Comparison of ENCODE assay signal across 29 cellular contexts in the genomic region with DNA sequence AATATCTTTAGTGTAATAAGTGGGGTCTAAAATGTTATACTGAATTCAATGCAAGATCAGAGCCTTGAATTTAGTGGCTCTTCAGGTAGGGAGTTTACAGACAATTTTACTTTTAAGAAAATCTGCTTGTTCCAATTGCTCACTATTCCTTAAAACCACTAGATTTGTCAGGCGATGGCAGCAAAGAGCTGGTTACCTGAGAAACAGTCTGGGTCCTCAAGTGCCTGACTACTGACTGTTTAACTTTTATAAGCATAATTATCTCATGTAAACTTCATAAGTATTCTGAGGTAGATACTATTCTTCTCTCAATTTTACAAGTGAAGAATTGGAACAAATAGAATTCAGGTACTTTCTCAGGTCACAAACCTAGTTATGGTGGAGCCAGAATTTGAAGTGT.
DNase-seq lines count a peak whose midpoint lies in the region; ATAC-seq and TF ChIP-seq lines count a peak whose summit lies in the region.
"Had no signal": no experiment of that assay in that cellular context is flagged by ENCODE, and none has a peak within 500 bp of the region (broad histone marks: within the 10 kb centered on the region; RNA-seq: fewer than 3 reads in every experiment).

No MANE protein-coding gene starts in this region.

- TF ChIP-seq EP300 in gastroesophageal sphincter (IDR thresholded peaks at IDR 0.05), result no peak

- peak; percentile 1 for DNase-seq in DMS53 (lab: John Stamatoyannopoulos, UW)
- no peak for DNase-seq in DMS53 treated with DMSO at 0.1 percent for 48 hours (lab: John Stamatoyannopoulos, UW; ENCODE audit: unreplicated experiment)
- peak; percentile 12 for DNase-seq in OCI-M1 (lab: John Stamatoyannopoulos, UW)
- no peak for DNase-seq in epithelial cell of proximal tubule (ENCODE audit: low read depth)
- DNase-seq in prostate gland (ENCODE audit: low spot score), result peak; percentile 3
- DNase-seq in glutamatergic neuron, result no peak
- no peak for DNase-seq in activated naive CD4-positive, alpha-beta T cell (lab: John Stamatoyannopoulos, UW)
- DNase-seq: activated CD8-positive, alpha-beta T cell treated with anti-CD3 and anti-CD28 coated beads, Interleukin-2, amount 10 ng/mL, durations not matched to agents 7 days and 5 days; anterior cingulate cortex; colonic mucosa; effector memory CD4-positive, alpha-beta T cell; foreskin keratinocyte; hippocampal formation; immature natural killer cell; left ventricle myocardium superior; midbrain; naive thymus-derived CD8-positive, alpha-beta T cell; NCI-H146; NCI-H345; NCI-H82; stimulated activated naive CD8-positive, alpha-beta T cell treated with anti-CD3 and anti-CD28 coated beads, Interleukin-15, Interleukin-2, amounts not matched to agents 100 U/mL and 50 U/mL, for 24 hours; T-helper 2 cell had no signal

- no peaks in the 10 kb centered on the region for H3K4me1 Mint-ChIP-seq in glutamatergic neuron (ENCODE audit: low read depth, unreplicated experiment)
- H3K4me1 Mint-ChIP-seq: CD4-positive, CD25-positive, alpha-beta regulatory T cell; immature natural killer cell had no signal

- no peak overlapping the region for H3K4me3 ChIP-seq in epithelial cell of proximal tubule (ENCODE audit: low read depth, low read length)
- no peak overlapping the region for H3K4me3 ChIP-seq in prostate gland
- H3K4me3 ChIP-seq in gastroesophageal sphincter, result no peak overlapping the region
- H3K4me3 ChIP-seq: colonic mucosa, thoracic aorta had no signal

- H3K27ac ChIP-seq in prostate gland, result no peak overlapping the region
- H3K27ac ChIP-seq in gastroesophageal sphincter, result no peak overlapping the region
- H3K27ac ChIP-seq: 22Rv1, colonic mucosa, foreskin keratinocyte, thoracic aorta had no signal

- TF ChIP-seq POLR2A in prostate gland (IDR thresholded peaks at IDR 0.05) (no peak), gastroesophageal sphincter (IDR thresholded peaks at IDR 0.05) (no peak)

- H3K4me1 ChIP-seq in prostate gland (replicated peaks) (no peaks in the 10 kb centered on the region), gastroesophageal sphincter (no peaks in the 10 kb centered on the region)
- H3K4me1 ChIP-seq: colonic mucosa, foreskin keratinocyte had no signal

- intact Hi-C loops in prostate gland (cut with DNase I), result no loop called here

- H3K27me3 ChIP-seq in prostate gland (replicated peaks; ENCODE audit: insufficient read depth) (no peaks in the 10 kb centered on the region), gastroesophageal sphincter (no peaks in the 10 kb centered on the region)
- H3K27me3 ChIP-seq: colonic mucosa, foreskin keratinocyte had no signal

- no peak for ATAC-seq in gastroesophageal sphincter
- ATAC-seq: activated CD8-positive, alpha-beta T cell treated with anti-CD3 and anti-CD28 coated beads, Interleukin-2, amount 10 ng/mL, durations not matched to agents 7 days and 5 days; esophagus mucosa; foreskin keratinocyte; left ventricle myocardium superior; naive thymus-derived CD8-positive, alpha-beta T cell; Right ventricle myocardium inferior; stimulated activated naive CD8-positive, alpha-beta T cell treated with anti-CD3 and anti-CD28 coated beads, Interleukin-15, Interleukin-2, amounts not matched to agents 100 U/mL and 50 U/mL, for 24 hours had no signal

- no peaks in the 10 kb centered on the region for H3K36me3 Mint-ChIP-seq in glutamatergic neuron (ENCODE audit: unreplicated experiment)
- H3K36me3 Mint-ChIP-seq: CD4-positive, CD25-positive, alpha-beta regulatory T cell; immature natural killer cell; naive thymus-derived CD8-positive, alpha-beta T cell had no signal

- 24% methylated on average over 1 of the region's 1 CpG for WGBS in prostate gland
- WGBS in gastroesophageal sphincter (ENCODE audit: low coverage in 1 of 2), 2 donors, result 25 to 38% methylated on average over 1 of the region's 1 CpG

- no peak overlapping the region for H3K4me3 Mint-ChIP-seq in glutamatergic neuron (ENCODE audit: unreplicated experiment)
- H3K4me3 Mint-ChIP-seq: activated CD8-positive, alpha-beta T cell treated with anti-CD3 and anti-CD28 coated beads, Interleukin-2, amount 10 ng/mL, durations not matched to agents 7 days and 5 days; activated naive CD8-positive, alpha-beta T cell; CD4-positive, CD25-positive, alpha-beta regulatory T cell; immature natural killer cell; naive thymus-derived CD8-positive, alpha-beta T cell had no signal

- peaks cover 1% of the 10 kb centered on the region for H3K9me3 Mint-ChIP-seq in glutamatergic neuron (ENCODE audit: unreplicated experiment)
- H3K9me3 Mint-ChIP-seq: immature natural killer cell had no signal

- no peaks in the 10 kb centered on the region for H3K27me3 Mint-ChIP-seq in glutamatergic neuron (ENCODE audit: unreplicated experiment)
- H3K27me3 Mint-ChIP-seq: activated naive CD8-positive, alpha-beta T cell; naive thymus-derived CD8-positive, alpha-beta T cell had no signal

- H3K36me3 ChIP-seq in prostate gland (no peaks in the 10 kb centered on the region), gastroesophageal sphincter (no peaks in the 10 kb centered on the region)
- H3K36me3 ChIP-seq: colonic mucosa, thoracic aorta had no signal

- peak; percentile 35 for TF ChIP-seq CTCF in epithelial cell of proximal tubule (conservative IDR thresholded peaks at IDR 0.05; ENCODE audit: low read depth, low read length)
- peak in 1 of 4 experiments; percentile 5 for TF ChIP-seq CTCF in prostate gland (IDR thresholded peaks at IDR 0.05)
- no peak for TF ChIP-seq CTCF in glutamatergic neuron (IDR thresholded peaks at IDR 0.05; ENCODE audit: partially characterized antibody, unreplicated experiment)
- TF ChIP-seq CTCF in gastroesophageal sphincter (IDR thresholded peaks at IDR 0.05), result no peak

- no peak overlapping the region for H3K27ac Mint-ChIP-seq in glutamatergic neuron (ENCODE audit: unreplicated experiment)
- H3K27ac Mint-ChIP-seq: activated CD8-positive, alpha-beta T cell treated with anti-CD3 and anti-CD28 coated beads, Interleukin-2, amount 10 ng/mL, durations not matched to agents 7 days and 5 days; activated naive CD8-positive, alpha-beta T cell; CD4-positive, CD25-positive, alpha-beta regulatory T cell; immature natural killer cell had no signal

- H3K9me3 ChIP-seq in prostate gland, result no peaks in the 10 kb centered on the region
- H3K9me3 ChIP-seq in gastroesophageal sphincter, result no peaks in the 10 kb centered on the region
- H3K9me3 ChIP-seq: colonic mucosa, thoracic aorta had no signal

Comparison
In these comparisons a context has a peak if more than half of its experiments do, and no peak if none do; other contexts are left out.
1. DNase-seq: peak in DMS53 (single experiment), OCI-M1 (single experiment) and prostate gland (single experiment); none in DMS53 treated with DMSO at 0.1 percent for 48 hours (single experiment), epithelial cell of proximal tubule (single experiment), glutamatergic neuron (single experiment) and activated naive CD4-positive, alpha-beta T cell (0 of 4).